Comparison of ENCODE assay signal across 1 cellular context in the genomic region with DNA sequence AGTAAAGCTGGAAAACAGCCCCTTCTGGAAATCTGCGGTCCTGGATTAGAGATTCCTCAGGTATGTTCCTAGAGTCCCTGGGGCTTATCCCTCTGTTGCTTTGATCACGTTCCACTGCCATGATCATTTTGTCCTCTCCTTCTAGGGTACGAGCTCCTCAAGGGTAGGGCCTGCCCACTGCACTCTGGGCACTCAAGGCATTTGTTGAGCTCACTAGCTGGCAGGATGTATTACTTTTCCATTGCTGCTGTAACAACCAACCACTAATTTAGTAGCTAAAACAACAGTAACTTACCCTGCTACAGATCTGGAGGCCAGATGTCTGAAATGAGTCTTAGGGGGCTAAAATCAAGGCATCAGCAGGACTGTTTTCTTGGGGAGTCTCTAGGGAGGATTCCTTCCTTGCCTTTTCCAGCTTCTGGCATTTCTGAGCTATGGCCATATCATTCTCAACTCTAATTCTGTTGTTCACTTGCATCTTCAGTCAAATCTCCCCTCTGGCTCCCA.
TF ChIP-seq lines count a peak whose summit lies in the region.

No MANE protein-coding gene starts in this region.

TF ChIP-seq in SK-N-SH treated with all-trans-retinoic acid at 6 μM for 48 hours, 23 proteins besides CTCF, POLR2A, EP300 and RAD21 (continued from another document):
- TF ChIP-seq CSRNP3 (CRISPR knock-in tag; IDR thresholded peaks at IDR 0.05) (no peak), OSR1 (CRISPR knock-in tag; IDR thresholded peaks at IDR 0.05) (no peak)
